Comparison of ENCODE assay signal across 18 cellular contexts in the genomic region with DNA sequence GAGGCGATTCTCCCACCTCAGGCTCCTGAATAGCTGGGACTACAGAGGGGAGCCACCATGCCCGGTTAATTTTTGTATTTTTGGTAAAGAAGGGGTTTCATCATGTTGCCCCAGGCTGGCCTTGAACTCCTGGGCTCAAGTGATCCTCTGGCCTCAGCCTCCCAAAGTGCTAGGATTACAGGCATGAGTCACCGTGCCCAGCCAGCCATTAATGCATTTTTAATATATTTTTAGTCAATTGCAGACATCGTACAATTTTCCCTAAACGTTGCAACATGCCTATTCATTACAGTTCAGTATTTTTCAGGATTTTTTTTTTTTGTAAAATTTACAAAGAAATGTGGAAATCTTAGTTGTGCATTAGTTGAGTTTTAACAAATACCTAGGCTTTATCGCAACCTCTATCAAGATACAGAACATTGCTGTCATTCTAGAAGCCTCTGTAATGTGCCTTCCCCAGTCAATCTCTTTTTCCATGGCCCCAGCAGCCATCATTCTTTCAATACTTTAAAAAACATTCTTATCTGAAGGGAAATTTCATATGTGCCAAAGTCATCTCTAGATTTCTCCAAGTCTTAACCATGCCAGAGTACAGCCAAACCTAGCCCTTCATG. TPM values are rescaled to one million over a fixed set of nuclear protein-coding genes. Genes with fewer than 3 reads are reported as not detected.
DNase-seq lines count a peak whose midpoint lies in the region; ATAC-seq, FAIRE-seq and TF ChIP-seq lines count a peak whose summit lies in the region.
"Had no signal": no experiment of that assay in that cellular context is flagged by ENCODE, and none has a peak within 500 bp of the region (broad histone marks: within the 10 kb centered on the region; RNA-seq: fewer than 3 reads in every experiment).

No MANE protein-coding gene starts in this region.

- peaks cover 34% of the 10 kb centered on the region for H3K4me1 Mint-ChIP-seq in Calu3 (ENCODE audit: low read depth, unreplicated experiment)
- H3K4me1 Mint-ChIP-seq in HFFc6 (ENCODE audit: low read depth), result peaks cover 87% of the 10 kb centered on the region

- H2AFZ ChIP-seq in K562 (ENCODE audit: low read depth, low read length), result no peak overlapping the region

- no peak overlapping the region for H3K4me2 ChIP-seq in K562 (ENCODE audit: insufficient read depth, low read length)

- ATAC-seq in K562 (no peak), GM18517 (IDR thresholded peaks at IDR 0.05; ENCODE audit: unreplicated experiment) (no peak), HG03025 (IDR thresholded peaks at IDR 0.05; ENCODE audit: low FRiP score, unreplicated experiment) (no peak)

- H3K27me3 Mint-ChIP-seq in Calu3 (ENCODE audit: unreplicated experiment) (no peaks in the 10 kb centered on the region), HFFc6 (ENCODE audit: insufficient read depth) (peaks cover 10% of the 10 kb centered on the region)
- H3K27me3 Mint-ChIP-seq: B cell; CD4-positive, CD25-positive, alpha-beta regulatory T cell had no signal

- DNase-seq in Calu3 (no peak), HFFc6 (no peak), K562 (ENCODE audit: extremely low read depth in 1 of 4, low spot score in 3 of 4) (no peak), iris pigment epithelial cell (ENCODE audit: low read depth) (peak; percentile 50), OCI-M1 (lab: John Stamatoyannopoulos, UW) (no peak)
- DNase-seq: CD4-positive, CD25-positive, alpha-beta regulatory T cell; MV-4-11; NCI-H1417 treated with DMSO at 0.1 percent for 48 hours; NCI-H1930; NCI-H524; Peyer's patch; Right ventricle myocardium superior had no signal

- no peaks in the 10 kb centered on the region for H3K79me2 ChIP-seq in K562 (ENCODE audit: control insufficient read depth, insufficient read depth, low read length)

- H3K9me1 ChIP-seq in K562 (ENCODE audit: control insufficient read depth, insufficient read depth, low read length), result no peaks in the 10 kb centered on the region

- TF ChIP-seq EP300 in K562 (IDR thresholded peaks at IDR 0.05; ENCODE audit: low read length), result no peak

- no peak overlapping the region for H3K4me3 ChIP-seq in K562
- H3K4me3 ChIP-seq: HAP-1, Peyer's patch had no signal

- H3K9me3 Mint-ChIP-seq in Calu3 (ENCODE audit: low read depth, unreplicated experiment) (no peaks in the 10 kb centered on the region), HFFc6 (no peaks in the 10 kb centered on the region)
- H3K9me3 Mint-ChIP-seq: CD4-positive, CD25-positive, alpha-beta regulatory T cell had no signal

- in situ Hi-C loops in K562 (cut with MboI), result no loop called here

- 0 out of 2 replicates have a peak, but pooled peaks have one; percentile 30 for TF ChIP-seq POLR2A in K562 (conservative IDR thresholded peaks at IDR 0.05)

- TF ChIP-seq RAD21 in K562 (CRISPR knock-in tag; conservative IDR thresholded peaks at IDR 0.05 in 1 of 2, IDR thresholded peaks at IDR 0.05 in 1 of 2), result no peak

- no peaks in the 10 kb centered on the region for H3K9me3 ChIP-seq in K562 (replicated peaks; ENCODE audit: control insufficient read depth, insufficient read depth, low read depth, low read length)
- H3K9me3 ChIP-seq: HAP-1, Peyer's patch had no signal

- TF ChIP-seq CTCF in Calu3 (IDR thresholded peaks at IDR 0.05; ENCODE audit: unreplicated experiment), result no peak
- TF ChIP-seq CTCF in HFFc6 (IDR thresholded peaks at IDR 0.05), result no peak
- no peak for TF ChIP-seq CTCF in K562 (IDR thresholded peaks at IDR 0.05 in 2 of 3, conservative IDR thresholded peaks at IDR 0.05 in 1 of 3; ENCODE audit: insufficient read depth in 2 of 3, low read depth in 1 of 3, low read length in 3 of 3)

- peak overlapping the region; percentile 13 for H3K27ac Mint-ChIP-seq in Calu3 (ENCODE audit: unreplicated experiment)
- H3K27ac Mint-ChIP-seq in HFFc6, result peak overlapping the region; percentile 50
- H3K27ac Mint-ChIP-seq: B cell had no signal

- no peaks in the 10 kb centered on the region for H4K20me1 ChIP-seq in K562 (replicated peaks; ENCODE audit: control insufficient read depth, insufficient read depth, low read length)

- no TSS peak for BruUV-seq in Calu3 (replicated peaks; lab: Mats Ljungman, UMichigan)
- no TSS peak for BruUV-seq in K562 (replicated peaks; lab: Mats Ljungman, UMichigan)

- no peak for FAIRE-seq in K562 (lab: Jason Lieb, UNC)
- FAIRE-seq: HTR-8/SVneo had no signal

- CTCF ChIA-PET in Calu3 (lab: Charles Lee), result no interaction called here
- CTCF ChIA-PET in K562 (lab: Yijun Ruan, JAX; ENCODE audit: low intra/inter-chr PET ratio), result no interaction called here

- H3K9ac ChIP-seq in K562 (ENCODE audit: insufficient read depth in 1 of 2, low read depth in 2 of 2, low read length in 2 of 2), result no peak overlapping the region

- H3K36me3 ChIP-seq in K562 (ENCODE audit: control insufficient read depth, insufficient read depth, low read length), result peaks cover 10% of the 10 kb centered on the region; the same call in 1 of the 3 replicates
- H3K36me3 ChIP-seq: Peyer's patch had no signal

- WGBS in K562 (ENCODE audit: insufficient coverage, low coverage, missing lambda C conversion rate), result 61% methylated on average over 5 of the region's 6 CpGs

- POLR2A ChIA-PET in K562 (lab: Yijun Ruan, JAX), result interaction anchor here (0.8 to 2.1 kb wide), 6 partner anchors 9 to 126 kb away, joined by 3 to 14 read pairs (median 4); no protein-coding TSS in a partner anchor

- H3K4me1 ChIP-seq in K562 (replicated peaks in 1 of 2; ENCODE audit: control insufficient read depth in 2 of 2, insufficient read depth in 2 of 2, low read length in 2 of 2), result peaks cover 0 to 7% of the 10 kb centered on the region in 2 experiments; a peak in 3 of 5 replicates

- H3K27me3 ChIP-seq in K562 (ENCODE audit: control insufficient read depth in 2 of 2, insufficient read depth in 2 of 2, low read length in 2 of 2), result no peaks in the 10 kb centered on the region
- H3K27me3 ChIP-seq: Peyer's patch had no signal

- no peak overlapping the region for H3K27ac ChIP-seq in K562 (ENCODE audit: extremely low read depth, low read depth, low read length)
- H3K27ac ChIP-seq: HL-60, Peyer's patch had no signal

- no peak overlapping the region for H3K4me3 Mint-ChIP-seq in Calu3 (ENCODE audit: low read depth, unreplicated experiment)
- no peak overlapping the region for H3K4me3 Mint-ChIP-seq in HFFc6
- H3K4me3 Mint-ChIP-seq: B cell; CD4-positive, CD25-positive, alpha-beta regulatory T cell had no signal

- intact Hi-C loops in Calu3 (cut with micrococcal nuclease; ENCODE audit: unreplicated experiment) (no loop called here), K562 (cut with micrococcal nuclease) (no loop called here)

- H3K36me3 Mint-ChIP-seq in Calu3 (ENCODE audit: insufficient read depth, unreplicated experiment) (peaks cover 35% of the 10 kb centered on the region), HFFc6 (ENCODE audit: low read depth) (peaks cover 41% of the 10 kb centered on the region)

TF ChIP-seq in K562, 482 proteins besides CTCF, POLR2A, EP300 and RAD21:
- TF ChIP-seq HOXB6 (CRISPR knock-in tag; IDR thresholded peaks at IDR 0.05; ENCODE audit: borderline replicate concordance) (no peak), NCOA4 (IDR thresholded peaks at IDR 0.05; ENCODE audit: partially characterized antibody) (no peak), SUPT5H (IDR thresholded peaks at IDR 0.05) (peak; percentile 2; the same call in 1 of the 2 replicates)

RNA-seq across cellular contexts. Expression of gene NABP1, which starts 14.7 kb away (rescaled TPM):
- total RNA-seq in Calu3 (2022) (63.9 and 71.8 TPM in 2 replicates), K562 (2014; rRNA removed) (18.6 and 20.2 TPM in 2 replicates), K562 (2014; rRNA removed; fragmentation: Illumina TruSeq; extraction: Trizol) (31.6 and 35.8 TPM in 2 replicates), K562 (2015; rRNA removed; fragmentation: Illumina TruSeq; extraction: Trizol) (37.2 and 44.0 TPM in 2 replicates), K562 (2021) (24.5 and 28.1 TPM in 2 replicates)
- total RNA-seq in HFFc6 (2021; fragmentation: NEBNext Ultra II Directional; extraction: Animal tissue kit (Norgen Biotek cat#: 25700)), result 100 to 1,000 TPM in 5 of 6 experiments, 10 to 100 TPM in 1; 95.9 to 121 (median 109) TPM
- total RNA-seq in K562 (2011; cell fraction: chromatin; rRNA removed; ENCODE audit: low replicate concordance), result 68.8 and 169 TPM in 2 replicates
- 39.4 and 41.1 TPM in 2 replicates for total RNA-seq in K562 (2011; cell fraction: nucleolus; rRNA removed)
- total RNA-seq in K562 (2011; cell fraction: nucleoplasm; rRNA removed), result 97.2 and 188 TPM in 2 replicates
- polyA plus RNA-seq in K562 (2011; rRNA removed) (20.5 and 22.2 TPM in 2 replicates), K562 (2014; fragmentation: Illumina TruSeq; extraction: Trizol) (15.6 and 17.1 TPM in 2 replicates), K562 (2014; fragmentation: Nextera tagmentation; extraction: Ambion mirVana) (10 to 100 TPM; 12.8 to 14.9 TPM), K562 (2014; rRNA removed) (13.9 and 15.4 TPM in 2 replicates)
- polyA plus RNA-seq in K562 (2011; cell fraction: cytosol; rRNA removed), result 1.8 and 5.1 TPM in 2 replicates
- 56.5 and 66.5 TPM in 2 replicates for polyA plus RNA-seq in K562 (2011; cell fraction: nucleus; rRNA removed)
- 10.8 and 12.9 TPM in 2 replicates for polyA plus RNA-seq in K562 (2012)
- 46.2 and 78.7 TPM in 2 replicates for polyA minus RNA-seq in K562 (2011; rRNA and poly(A)+ RNA removed)
- 11.1 and 11.5 TPM in 2 replicates for polyA minus RNA-seq in K562 (2011; cell fraction: cytosol; rRNA and poly(A)+ RNA removed)
- polyA minus RNA-seq in K562 (2011; cell fraction: nucleus; rRNA and poly(A)+ RNA removed), result 101 and 194 TPM in 2 replicates
